Comparison of ENCODE assay signal across 20 cellular contexts in genomic region chr10:74643586-74643956, GRCh38.
A peak's percentile ranks its signal among the peaks of the same experiment; 100 is the strongest.
DNase-seq lines count a peak whose midpoint lies in the region; ATAC-seq, FAIRE-seq and TF ChIP-seq lines count a peak whose summit lies in the region.
"Had no signal": no experiment of that assay in that cellular context is flagged by ENCODE, and none has a peak within 500 bp of the region (broad histone marks: within the 10 kb centered on the region; RNA-seq: fewer than 3 reads in every experiment).

No MANE protein-coding gene starts in this region.

- TF ChIP-seq EP300 in esophagus muscularis mucosa (IDR thresholded peaks at IDR 0.05): no peak

- peaks cover 6 to 13% (median 12%) of the 10 kb centered on the region in 4 donors for H3K4me1 ChIP-seq in esophagus muscularis mucosa

- peak; percentile 53 for FAIRE-seq in H54 (lab: Jason Lieb, UNC)
- FAIRE-seq: GM18507 had no signal

- H3K4me3 ChIP-seq in MG63: no peak overlapping the region
- H3K4me3 ChIP-seq in esophagus muscularis mucosa: no peak overlapping the region
- H3K4me3 ChIP-seq: Peyer's patch had no signal

- TF ChIP-seq POLR2A in H54 (IDR thresholded peaks at IDR 0.05; ENCODE audit: low read depth, low read length): no peak
- no peak for TF ChIP-seq POLR2A in esophagus muscularis mucosa (IDR thresholded peaks at IDR 0.05; ENCODE audit: low read depth)

- intact Hi-C loops in esophagus muscularis mucosa (cut with DNase I): no loop called here

- H3K27me3 Mint-ChIP-seq in activated naive CD8-positive, alpha-beta T cell treated with anti-CD3 and anti-CD28 coated beads, Interleukin-2, amount 50 U/mL, for 24 hours: no peaks in the 10 kb centered on the region

- H3K27ac Mint-ChIP-seq in activated naive CD8-positive, alpha-beta T cell treated with anti-CD3 and anti-CD28 coated beads, Interleukin-2, amount 50 U/mL, for 24 hours: no peak overlapping the region
- H3K27ac Mint-ChIP-seq: CD4-positive, CD25-positive, alpha-beta regulatory T cell had no signal

- ATAC-seq in HG02642 (IDR thresholded peaks at IDR 0.05; ENCODE audit: poor library complexity, unreplicated experiment): no peak
- ATAC-seq in activated naive CD8-positive, alpha-beta T cell treated with anti-CD3 and anti-CD28 coated beads, Interleukin-2, amount 50 U/mL, for 24 hours: no peak
- ATAC-seq: SK-N-SH treated with all-trans-retinoic acid at 6 μM for 48 hours had no signal

- peaks cover 4% of the 10 kb centered on the region for H3K9me3 ChIP-seq in MG63
- no peaks in the 10 kb centered on the region for H3K9me3 ChIP-seq in esophagus muscularis mucosa
- H3K9me3 ChIP-seq: Caco-2, Peyer's patch had no signal

- H3K36me3 ChIP-seq in MG63 (no peaks in the 10 kb centered on the region), esophagus muscularis mucosa (no peaks in the 10 kb centered on the region)
- H3K36me3 ChIP-seq: Peyer's patch had no signal

- no peaks in the 10 kb centered on the region for H3K4me1 Mint-ChIP-seq in activated naive CD8-positive, alpha-beta T cell treated with anti-CD3 and anti-CD28 coated beads, Interleukin-2, amount 50 U/mL, for 24 hours

- H3K4me3 Mint-ChIP-seq in activated naive CD8-positive, alpha-beta T cell treated with anti-CD3 and anti-CD28 coated beads, Interleukin-2, amount 50 U/mL, for 24 hours: no peak overlapping the region

- H3K27me3 ChIP-seq in MG63 (no peaks in the 10 kb centered on the region), esophagus muscularis mucosa (no peaks in the 10 kb centered on the region)
- H3K27me3 ChIP-seq: Peyer's patch had no signal

- peaks cover 9% of the 10 kb centered on the region for H3K9me3 Mint-ChIP-seq in activated naive CD8-positive, alpha-beta T cell treated with anti-CD3 and anti-CD28 coated beads, Interleukin-2, amount 50 U/mL, for 24 hours

- DNase-seq in H54 (ENCODE audit: insufficient read length, low spot score): no peak
- DNase-seq in MG63: peak; percentile 31
- peak; percentile 50 for DNase-seq in fibroblast of gingiva (ENCODE audit: low read depth)
- DNase-seq in activated naive CD8-positive, alpha-beta T cell treated with anti-CD3 and anti-CD28 coated beads, Interleukin-2, amount 50 U/mL, for 24 hours: no peak
- no peak for DNase-seq in esophagus muscularis mucosa (ENCODE audit: extremely low spot score)
- DNase-seq in GOT3 (lab: John Stamatoyannopoulos, UW): no peak
- DNase-seq: Caco-2; CD4-positive, CD25-positive, alpha-beta regulatory T cell; DMS153; GDM1; KG1; NCI-H1417; NCI-H1694 treated with DMSO at 0.1 percent for 48 hours; NCI-H2081 treated with DMSO at 0.1 percent for 48 hours; NK-92 treated with Interleukin-12 subunit alpha and Interleukin-12 subunit beta, amount 100 ng/mL, for 24 hours; Peyer's patch had no signal

- no peak overlapping the region for H3K27ac ChIP-seq in esophagus muscularis mucosa (replicated peaks in 1 of 4)
- H3K27ac ChIP-seq: HL-60, Peyer's patch had no signal

- no peak for TF ChIP-seq CTCF in esophagus muscularis mucosa (IDR thresholded peaks at IDR 0.05)

- H3K36me3 Mint-ChIP-seq in activated naive CD8-positive, alpha-beta T cell treated with anti-CD3 and anti-CD28 coated beads, Interleukin-2, amount 50 U/mL, for 24 hours (ENCODE audit: low read depth): peaks cover 22% of the 10 kb centered on the region

Comparison
In these comparisons a context has a peak if more than half of its experiments do, and no peak if none do; other contexts are left out.
1. DNase-seq: peak in MG63 (single experiment) and fibroblast of gingiva (single experiment); none in H54 (single experiment), activated naive CD8-positive, alpha-beta T cell treated with anti-CD3 and anti-CD28 coated beads, Interleukin-2, amount 50 U/mL, for 24 hours (single experiment), esophagus muscularis mucosa (single experiment) and GOT3 (single experiment).